ENCODE assay signal across 1 cellular context in the genomic region with DNA sequence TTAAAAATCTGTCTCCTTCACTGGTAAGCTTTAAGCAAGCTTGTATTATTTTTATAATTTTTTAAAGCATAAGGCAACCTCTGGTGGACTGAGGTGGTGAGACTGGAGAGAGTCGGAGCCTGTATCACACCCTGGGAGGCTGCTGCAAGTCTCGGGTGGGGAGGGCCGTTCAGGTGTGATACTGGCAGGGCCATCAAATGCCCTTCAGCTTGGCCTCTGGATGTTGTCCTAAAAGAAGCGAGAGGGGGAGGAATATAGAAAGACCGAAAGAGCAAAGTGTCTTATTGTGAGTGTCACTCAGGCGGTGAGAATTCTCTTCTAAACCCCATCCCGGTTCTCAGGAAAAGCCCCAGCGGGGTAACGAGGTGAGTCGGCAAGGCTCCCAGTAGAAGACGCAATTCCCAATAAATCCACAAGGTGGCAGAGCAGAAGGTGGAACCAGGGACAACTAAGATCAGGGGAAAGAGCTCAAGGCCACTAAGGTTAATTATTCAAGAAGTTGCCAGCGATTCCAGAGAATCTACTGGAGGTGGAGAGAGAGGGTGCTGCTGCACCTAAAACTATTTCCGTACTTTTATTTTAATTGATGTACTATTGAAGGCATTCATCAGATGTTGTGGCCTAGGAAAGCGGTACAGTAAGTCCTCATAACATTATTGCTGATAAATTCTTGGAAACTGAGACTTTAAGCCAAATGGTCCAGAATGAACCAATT.
TF ChIP-seq lines count a peak whose summit lies in the region.

No MANE protein-coding gene starts in this region.

TF ChIP-seq in HepG2, 621 proteins besides CTCF, POLR2A, EP300 and RAD21 (continued from another document and continues in another):
- TF ChIP-seq, protein P1, sequence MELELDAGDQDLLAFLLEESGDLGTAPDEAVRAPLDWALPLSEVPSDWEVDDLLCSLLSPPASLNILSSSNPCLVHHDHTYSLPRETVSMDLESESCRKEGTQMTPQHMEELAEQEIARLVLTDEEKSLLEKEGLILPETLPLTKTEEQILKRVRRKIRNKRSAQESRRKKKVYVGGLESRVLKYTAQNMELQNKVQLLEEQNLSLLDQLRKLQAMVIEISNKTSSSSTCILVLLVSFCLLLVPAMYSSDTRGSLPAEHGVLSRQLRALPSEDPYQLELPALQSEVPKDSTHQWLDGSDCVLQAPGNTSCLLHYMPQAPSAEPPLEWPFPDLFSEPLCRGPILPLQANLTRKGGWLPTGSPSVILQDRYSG (CRISPR knock-in tag; IDR thresholded peaks at IDR 0.05), result no peak
- TF ChIP-seq SP140L (CRISPR knock-in tag; IDR thresholded peaks at IDR 0.05; ENCODE audit: borderline replicate concordance) (peak; percentile 67; the same call in 1 of the 2 replicates), ZNF260 (CRISPR knock-in tag; IDR thresholded peaks at IDR 0.05; ENCODE audit: borderline replicate concordance, low read depth) (no peak), YEATS4 (CRISPR knock-in tag; IDR thresholded peaks at IDR 0.05; ENCODE audit: borderline replicate concordance) (no peak), TBL1XR1 (IDR thresholded peaks at IDR 0.05; ENCODE audit: borderline replicate concordance, low read length, partially characterized antibody) (no peak), SP5 (CRISPR knock-in tag; IDR thresholded peaks at IDR 0.05; ENCODE audit: borderline replicate concordance, low read depth) (no peak), ZNF253 (CRISPR knock-in tag; IDR thresholded peaks at IDR 0.05; ENCODE audit: borderline replicate concordance) (no peak), ZSCAN20 (CRISPR knock-in tag; IDR thresholded peaks at IDR 0.05; ENCODE audit: borderline replicate concordance) (no peak), NBN (conservative IDR thresholded peaks at IDR 0.05) (no peak), SMARCC2 (IDR thresholded peaks at IDR 0.05) (no peak), TP53 (CRISPR knock-in tag; conservative IDR thresholded peaks at IDR 0.05) (no peak), ZNF720 (CRISPR knock-in tag; IDR thresholded peaks at IDR 0.05) (no peak), KMT2A (CRISPR knock-in tag; IDR thresholded peaks at IDR 0.05) (no peak), NFE2L2 (IDR thresholded peaks at IDR 0.05; ENCODE audit: low read length) (no peak), POGZ (CRISPR knock-in tag; IDR thresholded peaks at IDR 0.05) (peak; percentile 32; the same call in 1 of the 2 replicates), ZNF550 (CRISPR knock-in tag; IDR thresholded peaks at IDR 0.05; ENCODE audit: borderline replicate concordance) (no peak), ATAD3A (CRISPR knock-in tag; IDR thresholded peaks at IDR 0.05) (no peak), FLYWCH1 (CRISPR knock-in tag; IDR thresholded peaks at IDR 0.05) (no peak), ZMAT3 (CRISPR knock-in tag; conservative IDR thresholded peaks at IDR 0.05) (no peak), ATF1 (CRISPR knock-in tag; IDR thresholded peaks at IDR 0.05) (no peak), YEATS2 (CRISPR knock-in tag; IDR thresholded peaks at IDR 0.05; ENCODE audit: borderline replicate concordance) (peak; percentile 57; the same call in 1 of the 2 replicates), KAT2B (IDR thresholded peaks at IDR 0.05; ENCODE audit: borderline replicate concordance, low read depth, low read length) (no peak), GABPA (IDR thresholded peaks at IDR 0.05; ENCODE audit: low read depth, low read length) (no peak), GABPA (CRISPR knock-in tag; IDR thresholded peaks at IDR 0.05; ENCODE audit: low read depth) (no peak), ZNF296 (CRISPR knock-in tag; conservative IDR thresholded peaks at IDR 0.05) (no peak), NFKBIZ (CRISPR knock-in tag; IDR thresholded peaks at IDR 0.05) (no peak), ZNF44 (CRISPR knock-in tag; IDR thresholded peaks at IDR 0.05) (no peak), SIN3A (IDR thresholded peaks at IDR 0.05; ENCODE audit: borderline replicate concordance, low read depth, low read length) (no peak), XRCC5 (optimal IDR thresholded peaks at IDR 0.05; ENCODE audit: low read length) (peak; percentile 70), FOSL1 (CRISPR knock-in tag; IDR thresholded peaks at IDR 0.05; ENCODE audit: borderline replicate concordance) (no peak), GLI4 (CRISPR knock-in tag; IDR thresholded peaks at IDR 0.05; ENCODE audit: borderline replicate concordance) (no peak), ZSCAN9 (CRISPR knock-in tag; IDR thresholded peaks at IDR 0.05; ENCODE audit: borderline replicate concordance) (peak; percentile 68; the same call in 1 of the 2 replicates), ZNF274 (CRISPR knock-in tag; IDR thresholded peaks at IDR 0.05) (no peak), ZFX (CRISPR knock-in tag; IDR thresholded peaks at IDR 0.05; ENCODE audit: low read depth) (peak; percentile 52; the same call in 1 of the 2 replicates), ZNF75D (CRISPR knock-in tag; IDR thresholded peaks at IDR 0.05; ENCODE audit: borderline replicate concordance) (no peak), TBX2 (CRISPR knock-in tag; IDR thresholded peaks at IDR 0.05; ENCODE audit: borderline replicate concordance) (peak; percentile 62; the same call in 1 of the 2 replicates), ZNF543 (CRISPR knock-in tag; IDR thresholded peaks at IDR 0.05) (no peak), ZNF850 (CRISPR knock-in tag; conservative IDR thresholded peaks at IDR 0.05) (no peak), CCDC6 (CRISPR knock-in tag; IDR thresholded peaks at IDR 0.05) (no peak)
- TF ChIP-seq, protein P2, sequence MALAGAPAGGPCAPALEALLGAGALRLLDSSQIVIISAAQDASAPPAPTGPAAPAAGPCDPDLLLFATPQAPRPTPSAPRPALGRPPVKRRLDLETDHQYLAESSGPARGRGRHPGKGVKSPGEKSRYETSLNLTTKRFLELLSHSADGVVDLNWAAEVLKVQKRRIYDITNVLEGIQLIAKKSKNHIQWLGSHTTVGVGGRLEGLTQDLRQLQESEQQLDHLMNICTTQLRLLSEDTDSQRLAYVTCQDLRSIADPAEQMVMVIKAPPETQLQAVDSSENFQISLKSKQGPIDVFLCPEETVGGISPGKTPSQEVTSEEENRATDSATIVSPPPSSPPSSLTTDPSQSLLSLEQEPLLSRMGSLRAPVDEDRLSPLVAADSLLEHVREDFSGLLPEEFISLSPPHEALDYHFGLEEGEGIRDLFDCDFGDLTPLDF (CRISPR knock-in tag; IDR thresholded peaks at IDR 0.05), result no peak
- TF ChIP-seq, protein P3, sequence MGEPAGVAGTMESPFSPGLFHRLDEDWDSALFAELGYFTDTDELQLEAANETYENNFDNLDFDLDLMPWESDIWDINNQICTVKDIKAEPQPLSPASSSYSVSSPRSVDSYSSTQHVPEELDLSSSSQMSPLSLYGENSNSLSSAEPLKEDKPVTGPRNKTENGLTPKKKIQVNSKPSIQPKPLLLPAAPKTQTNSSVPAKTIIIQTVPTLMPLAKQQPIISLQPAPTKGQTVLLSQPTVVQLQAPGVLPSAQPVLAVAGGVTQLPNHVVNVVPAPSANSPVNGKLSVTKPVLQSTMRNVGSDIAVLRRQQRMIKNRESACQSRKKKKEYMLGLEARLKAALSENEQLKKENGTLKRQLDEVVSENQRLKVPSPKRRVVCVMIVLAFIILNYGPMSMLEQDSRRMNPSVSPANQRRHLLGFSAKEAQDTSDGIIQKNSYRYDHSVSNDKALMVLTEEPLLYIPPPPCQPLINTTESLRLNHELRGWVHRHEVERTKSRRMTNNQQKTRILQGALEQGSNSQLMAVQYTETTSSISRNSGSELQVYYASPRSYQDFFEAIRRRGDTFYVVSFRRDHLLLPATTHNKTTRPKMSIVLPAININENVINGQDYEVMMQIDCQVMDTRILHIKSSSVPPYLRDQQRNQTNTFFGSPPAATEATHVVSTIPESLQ (CRISPR knock-in tag; conservative IDR thresholded peaks at IDR 0.05), result no peak
- TF ChIP-seq, protein P4, sequence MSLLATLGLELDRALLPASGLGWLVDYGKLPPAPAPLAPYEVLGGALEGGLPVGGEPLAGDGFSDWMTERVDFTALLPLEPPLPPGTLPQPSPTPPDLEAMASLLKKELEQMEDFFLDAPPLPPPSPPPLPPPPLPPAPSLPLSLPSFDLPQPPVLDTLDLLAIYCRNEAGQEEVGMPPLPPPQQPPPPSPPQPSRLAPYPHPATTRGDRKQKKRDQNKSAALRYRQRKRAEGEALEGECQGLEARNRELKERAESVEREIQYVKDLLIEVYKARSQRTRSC (CRISPR knock-in tag; IDR thresholded peaks at IDR 0.05; ENCODE audit: low read depth), result no peak
- TF ChIP-seq, protein P5, sequence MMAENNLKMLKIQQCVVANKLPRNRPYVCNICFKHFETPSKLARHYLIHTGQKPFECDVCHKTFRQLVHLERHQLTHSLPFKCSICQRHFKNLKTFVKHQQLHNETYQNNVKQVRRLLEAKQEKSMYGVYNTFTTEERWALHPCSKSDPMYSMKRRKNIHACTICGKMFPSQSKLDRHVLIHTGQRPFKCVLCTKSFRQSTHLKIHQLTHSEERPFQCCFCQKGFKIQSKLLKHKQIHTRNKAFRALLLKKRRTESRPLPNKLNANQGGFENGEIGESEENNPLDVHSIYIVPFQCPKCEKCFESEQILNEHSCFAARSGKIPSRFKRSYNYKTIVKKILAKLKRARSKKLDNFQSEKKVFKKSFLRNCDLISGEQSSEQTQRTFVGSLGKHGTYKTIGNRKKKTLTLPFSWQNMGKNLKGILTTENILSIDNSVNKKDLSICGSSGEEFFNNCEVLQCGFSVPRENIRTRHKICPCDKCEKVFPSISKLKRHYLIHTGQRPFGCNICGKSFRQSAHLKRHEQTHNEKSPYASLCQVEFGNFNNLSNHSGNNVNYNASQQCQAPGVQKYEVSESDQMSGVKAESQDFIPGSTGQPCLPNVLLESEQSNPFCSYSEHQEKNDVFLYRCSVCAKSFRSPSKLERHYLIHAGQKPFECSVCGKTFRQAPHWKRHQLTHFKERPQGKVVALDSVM (CRISPR knock-in tag; IDR thresholded peaks at IDR 0.05), result peak; percentile 24; the same call in 1 of the 2 replicates
- TF ChIP-seq, protein P6, sequence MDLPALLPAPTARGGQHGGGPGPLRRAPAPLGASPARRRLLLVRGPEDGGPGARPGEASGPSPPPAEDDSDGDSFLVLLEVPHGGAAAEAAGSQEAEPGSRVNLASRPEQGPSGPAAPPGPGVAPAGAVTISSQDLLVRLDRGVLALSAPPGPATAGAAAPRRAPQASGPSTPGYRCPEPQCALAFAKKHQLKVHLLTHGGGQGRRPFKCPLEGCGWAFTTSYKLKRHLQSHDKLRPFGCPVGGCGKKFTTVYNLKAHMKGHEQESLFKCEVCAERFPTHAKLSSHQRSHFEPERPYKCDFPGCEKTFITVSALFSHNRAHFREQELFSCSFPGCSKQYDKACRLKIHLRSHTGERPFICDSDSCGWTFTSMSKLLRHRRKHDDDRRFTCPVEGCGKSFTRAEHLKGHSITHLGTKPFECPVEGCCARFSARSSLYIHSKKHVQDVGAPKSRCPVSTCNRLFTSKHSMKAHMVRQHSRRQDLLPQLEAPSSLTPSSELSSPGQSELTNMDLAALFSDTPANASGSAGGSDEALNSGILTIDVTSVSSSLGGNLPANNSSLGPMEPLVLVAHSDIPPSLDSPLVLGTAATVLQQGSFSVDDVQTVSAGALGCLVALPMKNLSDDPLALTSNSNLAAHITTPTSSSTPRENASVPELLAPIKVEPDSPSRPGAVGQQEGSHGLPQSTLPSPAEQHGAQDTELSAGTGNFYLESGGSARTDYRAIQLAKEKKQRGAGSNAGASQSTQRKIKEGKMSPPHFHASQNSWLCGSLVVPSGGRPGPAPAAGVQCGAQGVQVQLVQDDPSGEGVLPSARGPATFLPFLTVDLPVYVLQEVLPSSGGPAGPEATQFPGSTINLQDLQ (CRISPR knock-in tag; IDR thresholded peaks at IDR 0.05), result no peak
- TF ChIP-seq, protein P7, sequence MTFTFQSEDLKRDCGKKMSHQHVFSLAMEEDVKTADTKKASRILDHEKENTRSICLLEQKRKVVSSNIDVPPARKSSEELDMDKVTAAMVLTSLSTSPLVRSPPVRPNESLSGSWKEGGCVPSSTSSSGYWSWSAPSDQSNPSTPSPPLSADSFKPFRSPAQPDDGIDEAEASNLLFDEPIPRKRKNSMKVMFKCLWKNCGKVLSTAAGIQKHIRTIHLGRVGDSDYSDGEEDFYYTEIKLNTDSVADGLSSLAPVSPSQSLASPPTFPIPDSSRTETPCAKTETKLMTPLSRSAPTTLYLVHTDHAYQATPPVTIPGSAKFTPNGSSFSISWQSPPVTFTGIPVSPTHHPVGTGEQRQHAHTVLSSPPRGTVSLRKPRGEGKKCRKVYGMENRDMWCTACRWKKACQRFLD (CRISPR knock-in tag; IDR thresholded peaks at IDR 0.05; ENCODE audit: borderline replicate concordance), result no peak
- TF ChIP-seq, protein P8, sequence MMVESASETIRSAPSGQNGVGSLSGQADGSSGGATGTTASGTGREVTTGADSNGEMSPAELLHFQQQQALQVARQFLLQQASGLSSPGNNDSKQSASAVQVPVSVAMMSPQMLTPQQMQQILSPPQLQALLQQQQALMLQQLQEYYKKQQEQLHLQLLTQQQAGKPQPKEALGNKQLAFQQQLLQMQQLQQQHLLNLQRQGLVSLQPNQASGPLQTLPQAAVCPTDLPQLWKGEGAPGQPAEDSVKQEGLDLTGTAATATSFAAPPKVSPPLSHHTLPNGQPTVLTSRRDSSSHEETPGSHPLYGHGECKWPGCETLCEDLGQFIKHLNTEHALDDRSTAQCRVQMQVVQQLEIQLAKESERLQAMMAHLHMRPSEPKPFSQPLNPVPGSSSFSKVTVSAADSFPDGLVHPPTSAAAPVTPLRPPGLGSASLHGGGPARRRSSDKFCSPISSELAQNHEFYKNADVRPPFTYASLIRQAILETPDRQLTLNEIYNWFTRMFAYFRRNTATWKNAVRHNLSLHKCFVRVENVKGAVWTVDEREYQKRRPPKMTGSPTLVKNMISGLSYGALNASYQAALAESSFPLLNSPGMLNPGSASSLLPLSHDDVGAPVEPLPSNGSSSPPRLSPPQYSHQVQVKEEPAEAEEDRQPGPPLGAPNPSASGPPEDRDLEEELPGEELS (CRISPR knock-in tag; IDR thresholded peaks at IDR 0.05), result peak; percentile 43; the same call in 1 of the 2 replicates
- TF ChIP-seq, protein P9, sequence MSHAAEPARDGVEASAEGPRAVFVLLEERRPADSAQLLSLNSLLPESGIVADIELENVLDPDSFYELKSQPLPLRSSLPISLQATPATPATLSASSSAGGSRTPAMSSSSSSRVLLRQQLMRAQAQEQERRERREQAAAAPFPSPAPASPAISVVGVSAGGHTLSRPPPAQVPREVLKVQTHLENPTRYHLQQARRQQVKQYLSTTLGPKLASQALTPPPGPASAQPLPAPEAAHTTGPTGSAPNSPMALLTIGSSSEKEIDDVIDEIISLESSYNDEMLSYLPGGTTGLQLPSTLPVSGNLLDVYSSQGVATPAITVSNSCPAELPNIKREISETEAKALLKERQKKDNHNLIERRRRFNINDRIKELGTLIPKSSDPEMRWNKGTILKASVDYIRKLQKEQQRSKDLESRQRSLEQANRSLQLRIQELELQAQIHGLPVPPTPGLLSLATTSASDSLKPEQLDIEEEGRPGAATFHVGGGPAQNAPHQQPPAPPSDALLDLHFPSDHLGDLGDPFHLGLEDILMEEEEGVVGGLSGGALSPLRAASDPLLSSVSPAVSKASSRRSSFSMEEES (CRISPR knock-in tag; IDR thresholded peaks at IDR 0.05), result peak; percentile 63; the same call in 1 of the 2 replicates
- TF ChIP-seq, protein P10, sequence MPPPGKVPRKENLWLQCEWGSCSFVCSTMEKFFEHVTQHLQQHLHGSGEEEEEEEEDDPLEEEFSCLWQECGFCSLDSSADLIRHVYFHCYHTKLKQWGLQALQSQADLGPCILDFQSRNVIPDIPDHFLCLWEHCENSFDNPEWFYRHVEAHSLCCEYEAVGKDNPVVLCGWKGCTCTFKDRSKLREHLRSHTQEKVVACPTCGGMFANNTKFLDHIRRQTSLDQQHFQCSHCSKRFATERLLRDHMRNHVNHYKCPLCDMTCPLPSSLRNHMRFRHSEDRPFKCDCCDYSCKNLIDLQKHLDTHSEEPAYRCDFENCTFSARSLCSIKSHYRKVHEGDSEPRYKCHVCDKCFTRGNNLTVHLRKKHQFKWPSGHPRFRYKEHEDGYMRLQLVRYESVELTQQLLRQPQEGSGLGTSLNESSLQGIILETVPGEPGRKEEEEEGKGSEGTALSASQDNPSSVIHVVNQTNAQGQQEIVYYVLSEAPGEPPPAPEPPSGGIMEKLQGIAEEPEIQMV (CRISPR knock-in tag; IDR thresholded peaks at IDR 0.05; ENCODE audit: low read depth), result no peak
